In the genomic region with DNA sequence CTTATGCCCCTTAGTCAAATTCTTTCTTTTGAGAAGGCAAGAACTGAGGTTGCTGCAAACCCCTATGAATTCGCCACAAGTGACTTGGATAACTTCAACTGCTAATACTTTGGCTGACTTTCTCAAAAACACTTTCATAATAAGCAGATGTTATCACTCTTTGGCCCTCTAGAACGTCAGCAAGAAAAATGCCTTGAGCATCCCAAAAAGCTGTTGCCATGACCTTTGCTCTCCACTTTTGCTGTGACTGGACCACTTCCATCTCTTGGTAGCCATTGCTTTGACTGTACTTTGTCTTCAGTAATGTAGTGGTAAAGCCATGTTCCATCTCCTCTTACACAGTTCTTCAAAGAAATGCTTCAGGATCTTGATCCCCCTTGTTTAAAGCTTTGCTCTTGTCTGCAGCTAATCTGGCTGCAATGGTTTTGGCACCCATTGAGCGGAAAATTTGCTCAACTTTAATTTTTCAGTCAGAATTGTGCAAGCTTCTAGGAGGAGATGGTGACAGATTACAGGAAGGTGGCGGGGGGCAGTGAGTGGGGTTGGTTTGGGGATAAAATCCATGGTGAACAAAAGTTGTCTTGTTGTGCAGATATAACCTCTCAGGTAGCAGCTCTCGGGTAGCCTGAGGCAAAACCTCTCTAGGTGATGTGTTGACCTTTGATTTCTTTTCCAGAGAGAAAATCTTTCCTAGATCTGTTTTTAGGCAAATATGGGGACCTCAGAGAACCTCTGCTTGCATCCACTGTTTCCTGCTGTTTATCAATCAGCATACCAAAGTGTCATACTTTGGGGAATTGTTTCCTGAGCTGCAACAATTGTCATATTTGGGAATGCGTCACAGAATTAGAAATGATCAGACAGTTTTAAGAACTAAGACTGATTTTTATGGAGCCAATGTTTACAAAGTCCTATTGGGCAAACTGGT, we compare ENCODE assay signal across 1 cellular context.
TF ChIP-seq lines count a peak whose summit lies in the region.

No MANE protein-coding gene starts in this region.

TF ChIP-seq in IMR-90, 13 proteins besides CTCF, POLR2A, EP300 and RAD21 (continued from another document):
- TF ChIP-seq BHLHE40 (IDR thresholded peaks at IDR 0.05; ENCODE audit: low read depth, low read length) (no peak), SMC3 (IDR thresholded peaks at IDR 0.05; ENCODE audit: low read depth, low read length) (no peak), RCOR1 (IDR thresholded peaks at IDR 0.05; ENCODE audit: insufficient replicate concordance, low read length) (no peak), USF2 (IDR thresholded peaks at IDR 0.05; ENCODE audit: low read depth, low read length) (no peak), RFX5 (IDR thresholded peaks at IDR 0.05; ENCODE audit: low read depth, low read length) (no peak), MXI1 (IDR thresholded peaks at IDR 0.05; ENCODE audit: borderline replicate concordance, low read depth, low read length) (no peak), ELK1 (IDR thresholded peaks at IDR 0.05; ENCODE audit: borderline replicate concordance, low read depth, low read length) (no peak), MAZ (IDR thresholded peaks at IDR 0.05; ENCODE audit: borderline replicate concordance, low read depth, low read length) (no peak), MAFK (IDR thresholded peaks at IDR 0.05; ENCODE audit: low read depth, low read length) (no peak), CHD1 (IDR thresholded peaks at IDR 0.05; ENCODE audit: low read depth, low read length) (no peak), NFE2L2 (IDR thresholded peaks at IDR 0.05; ENCODE audit: low read depth, low read length) (no peak)
